In the genomic region with DNA sequence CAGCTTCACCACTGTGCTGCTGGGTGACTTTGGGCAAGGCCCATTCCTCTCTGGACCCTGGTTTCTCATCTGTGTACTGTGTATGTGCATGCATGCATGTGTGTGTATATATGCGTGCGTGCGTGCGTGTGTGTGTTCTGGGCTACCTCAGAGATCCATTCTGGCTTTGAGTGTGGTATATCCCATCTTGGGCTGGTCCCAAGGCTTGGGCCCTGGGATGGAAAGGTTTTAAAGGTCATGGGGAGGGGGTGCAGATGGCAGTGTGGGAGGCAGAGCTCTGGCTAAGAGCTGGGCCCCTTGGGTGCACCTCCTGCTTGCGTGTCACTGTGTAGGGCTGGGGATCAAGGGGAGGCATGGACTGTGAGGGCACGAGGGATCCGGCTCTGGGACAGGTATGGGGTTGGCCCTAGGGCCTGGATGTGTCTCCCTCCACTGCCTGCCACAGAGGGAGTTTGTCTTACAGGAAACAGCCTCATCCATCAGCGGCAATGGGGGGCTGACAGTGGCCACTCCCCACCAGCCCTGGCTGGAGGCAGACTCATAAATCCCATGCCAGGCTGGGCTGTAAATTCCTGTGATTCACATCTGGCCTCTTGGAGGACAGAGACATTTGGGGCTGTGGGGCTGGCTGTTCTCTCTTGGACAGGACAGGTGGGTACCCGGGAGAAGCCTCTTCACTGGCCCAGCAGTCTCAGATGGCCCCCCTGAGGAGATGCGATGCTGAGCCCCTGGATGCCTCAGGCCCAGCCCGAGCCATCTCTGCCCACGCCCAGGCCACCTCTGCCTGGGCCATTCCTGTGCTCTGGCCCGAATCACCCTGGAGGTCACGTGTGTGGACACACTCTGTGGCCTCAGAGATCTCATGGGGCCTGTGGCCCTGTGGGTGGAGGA, we compare ENCODE assay signal across 21 cellular contexts. TPM values are rescaled to one million over a fixed set of nuclear protein-coding genes. Genes with fewer than 3 reads are reported as not detected.
DNase-seq lines count a peak whose midpoint lies in the region; TF ChIP-seq lines count a peak whose summit lies in the region.
"Had no signal": no experiment of that assay in that cellular context is flagged by ENCODE, and none has a peak within 500 bp of the region (broad histone marks: within the 10 kb centered on the region; RNA-seq: fewer than 3 reads in every experiment).

No MANE protein-coding gene starts in this region.

- H3K4me2 ChIP-seq in BLaER1 treated with 17β-estradiol and CSF1 and Interleukin-3, amounts not matched to agents 10 nM and 100 nM: peak overlapping the region; percentile 80 to 94 (median 87)

- intact Hi-C loops in stomach (cut with DNase I; ENCODE audit: low total_unique reads): loop anchor here (10.0 kb wide), 1 partner anchor 71 kb away; no protein-coding TSS in a partner anchor

- TF ChIP-seq EP300 in stomach (IDR thresholded peaks at IDR 0.05): no peak

- H3K27me3 ChIP-seq in BLaER1 treated with 17β-estradiol and CSF1 and Interleukin-3, amounts not matched to agents 10 nM and 100 nM: no peaks in the 10 kb centered on the region
- no peaks in the 10 kb centered on the region for H3K27me3 ChIP-seq in stomach
- H3K27me3 ChIP-seq: gastrocnemius medialis had no signal

- H3K9ac ChIP-seq in BLaER1 treated with 17β-estradiol and CSF1 and Interleukin-3, amounts not matched to agents 10 nM and 100 nM: peak overlapping the region in 6 of 11 experiments; percentile 6 to 59 (median 30); a peak in 7 of 22 replicates

- H3K36me3 ChIP-seq in BLaER1 treated with 17β-estradiol and CSF1 and Interleukin-3, amounts not matched to agents 10 nM and 100 nM: no peaks in the 10 kb centered on the region
- no peaks in the 10 kb centered on the region for H3K36me3 ChIP-seq in stomach
- H3K36me3 ChIP-seq: gastrocnemius medialis, WERI-Rb-1 had no signal

- H3K9me3 ChIP-seq in BLaER1 treated with 17β-estradiol and CSF1 and Interleukin-3, amounts not matched to agents 10 nM and 100 nM (replicated peaks in 1 of 11): no peaks in the 10 kb centered on the region
- no peaks in the 10 kb centered on the region for H3K9me3 ChIP-seq in stomach
- H3K9me3 ChIP-seq: gastrocnemius medialis had no signal

- no peak for TF ChIP-seq CTCF in stomach (IDR thresholded peaks at IDR 0.05)

- peaks cover 55 to 78% (median 75%) of the 10 kb centered on the region in 10 experiments for H3K4me1 ChIP-seq in BLaER1 treated with 17β-estradiol and CSF1 and Interleukin-3, amounts not matched to agents 10 nM and 100 nM
- peaks cover 9 to 40% (median 27%) of the 10 kb centered on the region in 4 donors for H3K4me1 ChIP-seq in stomach

- H3K27ac ChIP-seq in BLaER1 treated with 17β-estradiol and CSF1 and Interleukin-3, amounts not matched to agents 10 nM and 100 nM: peak overlapping the region in 2 of 11 experiments; percentile 3 to 28; a peak in 3 of 22 replicates
- no peak overlapping the region for H3K27ac ChIP-seq in stomach
- H3K27ac ChIP-seq: gastrocnemius medialis, WERI-Rb-1 had no signal

- peaks cover 0 to 12% (median 0%) of the 10 kb centered on the region in 11 experiments; a peak in 3 of 22 replicates for H4K20me1 ChIP-seq in BLaER1 treated with 17β-estradiol and CSF1 and Interleukin-3, amounts not matched to agents 10 nM and 100 nM

- peak; percentile 71 for DNase-seq in NCI-H226
- peak; percentile 66 for DNase-seq in kidney tubule cell (ENCODE audit: low spot score)
- DNase-seq in renal cortical epithelial cell (ENCODE audit: low read depth): peak; percentile 54
- no peak for DNase-seq in iPS-NIHi7 (ENCODE audit: extremely low spot score)
- DNase-seq in stomach: no peak
- no peak for DNase-seq in activated CD8-positive, alpha-beta memory T cell treated with anti-CD3 and anti-CD28 coated beads, Interleukin-2, amount 50 U/mL, for 48 hours
- DNase-seq in ecto neural progenitor cell (ENCODE audit: low spot score): no peak
- DNase-seq: activated CD8-positive, alpha-beta T cell treated with anti-CD3 and anti-CD28 coated beads for 36 hours; activated naive CD8-positive, alpha-beta T cell treated with anti-CD3 and anti-CD28 coated beads, Interleukin-2, amount 10 ng/mL, durations not matched to agents 7 days and 5 days; activated T-cell treated with anti-CD3 and anti-CD28 coated beads, Interleukin-2, amount 50 U/mL, for 72 hours; CD4-positive, alpha-beta memory T cell; DMS79; erythroblast; gastrocnemius medialis; KBM-7; NCI-H1092; NCI-H524 treated with DMSO at 0.1 percent for 48 hours; SHP77 treated with DMSO at 0.1 percent for 48 hours; T-helper 17 cell; WERI-Rb-1 had no signal

- TF ChIP-seq POLR2A in stomach (IDR thresholded peaks at IDR 0.05): no peak

- no peak overlapping the region for H3K4me3 ChIP-seq in BLaER1 treated with 17β-estradiol and CSF1 and Interleukin-3, amounts not matched to agents 10 nM and 100 nM
- H3K4me3 ChIP-seq in stomach: no peak overlapping the region
- H3K4me3 ChIP-seq: gastrocnemius medialis had no signal

- 85 to 94% (median 93%) methylated on average over 9 to 14 of the region's 14 CpGs for WGBS in stomach, 5 donors

RNA-seq across cellular contexts. Expression of gene CSPG4, which starts 21.4 kb away (rescaled TPM):
- total RNA-seq in renal cortical epithelial cell: 0.35 TPM in 2 replicates
- 10 to 100 TPM; 15.1 to 44.6 (median 28.1) TPM for total RNA-seq in stomach
- polyA plus RNA-seq in stomach: 10 to 100 TPM in 1 of 3 donors, 1 to 10 TPM in 2; 1.8 to 15.5 (median 3.1) TPM
- total RNA-seq: activated CD8-positive, alpha-beta T cell treated with anti-CD3 and anti-CD28 coated beads for 36 hours; activated naive CD8-positive, alpha-beta T cell treated with anti-CD3 and anti-CD28 coated beads, Interleukin-2, amount 10 ng/mL, durations not matched to agents 7 days and 5 days; activated T-cell treated with anti-CD3 and anti-CD28 coated beads, Interleukin-2, amount 50 U/mL, for 72 hours; CD4-positive, alpha-beta memory T cell had no signal
- polyA plus RNA-seq: CD4-positive, alpha-beta memory T cell had no signal

Comparison
In these comparisons a context has a peak if more than half of its experiments do, and no peak if none do; other contexts are left out.
1. DNase-seq: peak in NCI-H226 (single experiment), kidney tubule cell (single experiment) and renal cortical epithelial cell (single experiment); none in iPS-NIHi7 (single experiment), stomach (single experiment), activated CD8-positive, alpha-beta memory T cell treated with anti-CD3 and anti-CD28 coated beads, Interleukin-2, amount 50 U/mL, for 48 hours (single experiment) and ecto neural progenitor cell (single experiment).
2. RNA of gene CSPG4, which starts 21.4 kb away (total RNA-seq): 15.1 to 44.6 TPM in stomach; 0.35 TPM in renal cortical epithelial cell; every median in the first group is over 10 times any median in the second.